Comparison of ENCODE assay signal across 8 cellular contexts in the genomic region with DNA sequence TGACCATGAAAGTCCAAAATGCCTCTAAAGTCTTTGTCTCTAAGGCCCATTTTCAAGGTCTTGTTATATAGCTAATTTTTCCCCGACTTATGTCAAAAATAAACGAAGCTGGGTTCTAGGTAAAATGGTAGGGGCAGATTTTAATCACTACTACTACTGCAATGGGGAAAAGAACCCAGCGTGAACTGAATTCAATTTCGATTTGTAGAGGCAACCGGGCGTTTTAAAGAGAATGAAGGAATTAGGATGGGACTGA. TPM values are rescaled to one million over a fixed set of nuclear protein-coding genes. Genes with fewer than 3 reads are reported as not detected.
DNase-seq lines count a peak whose midpoint lies in the region; ATAC-seq, FAIRE-seq and TF ChIP-seq lines count a peak whose summit lies in the region.

No MANE protein-coding gene starts in this region.

- peak overlapping the region; percentile 85 for H3K14ac ChIP-seq in IMR-90 (replicated peaks; ENCODE audit: low read depth, low read length)

- peak overlapping the region; percentile 73; the same call in 1 of the 2 replicates for H3K4ac ChIP-seq in IMR-90 (ENCODE audit: low read depth, low read length)

- intact Hi-C loops in IMR-90 (cut with micrococcal nuclease) (no loop called here), stomach (cut with DNase I; ENCODE audit: low total_unique reads) (no loop called here)

- in situ Hi-C loops in IMR-90 (cut with MboI; ENCODE audit: low sequenced_read_pairs), result no loop called here

- H2BK5ac ChIP-seq in IMR-90 (ENCODE audit: low read depth, low read length, poor library complexity, severe bottlenecking), result peak overlapping the region; percentile 66

- H3K9me1 ChIP-seq in IMR-90 (ENCODE audit: insufficient read depth, low read length) (peaks cover under 1% of the 10 kb centered on the region), keratinocyte (ENCODE audit: control insufficient read depth, extremely low read depth, insufficient read depth, low read length) (no peaks in the 10 kb centered on the region)

- peak overlapping the region; percentile 97 for H3K4me3 Mint-ChIP-seq in activated naive CD8-positive, alpha-beta T cell treated with anti-CD3 and anti-CD28 coated beads, Interleukin-2, amount 10 ng/mL, durations not matched to agents 7 days and 5 days

- peak overlapping the region; percentile 64; the same call in 1 of the 2 replicates for H2BK120ac ChIP-seq in IMR-90 (ENCODE audit: low read depth, low read length)

- no peak for TF ChIP-seq CTCF in IMR-90 (conservative IDR thresholded peaks at IDR 0.05; ENCODE audit: low read depth, low read length)
- TF ChIP-seq CTCF in keratinocyte (optimal IDR thresholded peaks at IDR 0.05 in 1 of 3, IDR thresholded peaks at IDR 0.05 in 1 of 3, conservative IDR thresholded peaks at IDR 0.05 in 1 of 3; ENCODE audit: extremely low read depth in 1 of 3, insufficient read depth in 2 of 3, low read length in 3 of 3), result no peak
- TF ChIP-seq CTCF in stomach (IDR thresholded peaks at IDR 0.05), result no peak

- peaks cover 5 to 7% of the 10 kb centered on the region in 2 experiments; a peak in 3 of 4 replicates for H3K79me1 ChIP-seq in IMR-90 (ENCODE audit: low read depth in 1 of 2, low read length in 2 of 2)

- peaks cover 23% of the 10 kb centered on the region for H3K4me1 Mint-ChIP-seq in activated naive CD8-positive, alpha-beta T cell treated with anti-CD3 and anti-CD28 coated beads, Interleukin-2, amount 10 ng/mL, durations not matched to agents 7 days and 5 days

- no peaks in the 10 kb centered on the region for H3K9me3 ChIP-seq in IMR-90 (ENCODE audit: control insufficient read depth, insufficient read depth, low read length)
- H3K9me3 ChIP-seq in keratinocyte (ENCODE audit: control insufficient read depth, low read depth, low read length), result no peaks in the 10 kb centered on the region
- no peaks in the 10 kb centered on the region for H3K9me3 ChIP-seq in stomach

- H3K4me1 ChIP-seq in IMR-90 (ENCODE audit: control insufficient read depth, insufficient read depth, low read length), result no peaks in the 10 kb centered on the region
- H3K4me1 ChIP-seq in keratinocyte (ENCODE audit: control insufficient read depth, extremely low read depth, insufficient read depth, low read length), result peaks cover 23% of the 10 kb centered on the region
- H3K4me1 ChIP-seq in stomach, result peaks cover 9 to 20% (median 15%) of the 10 kb centered on the region in 4 donors

- peak overlapping the region; percentile 97 for H3K27ac ChIP-seq in IMR-90 (ENCODE audit: insufficient read depth, low read length)
- peak overlapping the region; percentile 84 for H3K27ac ChIP-seq in keratinocyte (ENCODE audit: control insufficient read depth, insufficient read depth, low read length)
- H3K27ac ChIP-seq in stomach, result peak overlapping the region; percentile 92 to 99 (median 95)

- H3K27me3 Mint-ChIP-seq in activated naive CD8-positive, alpha-beta T cell treated with anti-CD3 and anti-CD28 coated beads, Interleukin-2, amount 10 ng/mL, durations not matched to agents 7 days and 5 days, result no peaks in the 10 kb centered on the region

- no peaks in the 10 kb centered on the region for H3K27me3 ChIP-seq in IMR-90 (ENCODE audit: control insufficient read depth, insufficient read depth, low read length)
- no peaks in the 10 kb centered on the region for H3K27me3 ChIP-seq in keratinocyte (ENCODE audit: control insufficient read depth, extremely low read depth, insufficient read depth, low read length)
- no peaks in the 10 kb centered on the region for H3K27me3 ChIP-seq in stomach

- no peak overlapping the region for H2AK5ac ChIP-seq in IMR-90 (ENCODE audit: low read depth, low read length)

- peak overlapping the region; percentile 70 for H2BK20ac ChIP-seq in IMR-90 (ENCODE audit: low read depth, low read length)

- FAIRE-seq in keratinocyte (lab: Jason Lieb, UNC), result no peak
- FAIRE-seq in frontal cortex (lab: Jason Lieb, UNC), result no peak

- BruUV-seq in IMR-90 (replicated peaks; lab: Mats Ljungman, UMichigan), result no TSS peak

- dilution Hi-C loops in IMR-90 (cut with HindIII; ENCODE audit: low sequenced_read_pairs, unreplicated experiment) (no loop called here), keratinocyte (cut with MboI; ENCODE audit: extremely low pct_ligation_motif_present, low sequenced_read_pairs) (loop anchor here (25.0 kb wide), 1 partner anchor 235 kb away; no protein-coding TSS in a partner anchor)

- H2BK15ac ChIP-seq in IMR-90 (ENCODE audit: low read depth, low read length), result peak overlapping the region; percentile 52; the same call in 1 of the 3 replicates

- TF ChIP-seq POLR2A in IMR-90 (IDR thresholded peaks at IDR 0.05; ENCODE audit: low read depth, low read length) (no peak), stomach (IDR thresholded peaks at IDR 0.05) (no peak)

- TF ChIP-seq RAD21 in IMR-90 (IDR thresholded peaks at IDR 0.05; ENCODE audit: low read length), result no peak

- H2AFZ ChIP-seq in IMR-90 (replicated peaks; ENCODE audit: low read length, poor library complexity) (peak overlapping the region; percentile 100), keratinocyte (ENCODE audit: control insufficient read depth, low read length) (peak overlapping the region; percentile 98)

- peak overlapping the region; percentile 99 for H3K27ac Mint-ChIP-seq in activated naive CD8-positive, alpha-beta T cell treated with anti-CD3 and anti-CD28 coated beads, Interleukin-2, amount 10 ng/mL, durations not matched to agents 7 days and 5 days

- H3K79me2 ChIP-seq in keratinocyte (ENCODE audit: control insufficient read depth, insufficient read depth, low read length), result peaks cover 17% of the 10 kb centered on the region

- H4K91ac ChIP-seq in IMR-90 (ENCODE audit: insufficient read depth, low read depth, low read length), result peak overlapping the region; percentile 50; the same call in 1 of the 2 replicates

- H3K56ac ChIP-seq in IMR-90 (ENCODE audit: extremely low read depth, insufficient read depth, low read length), result peak overlapping the region; percentile 37

- POLR2A ChIA-PET in IMR-90 (lab: Charles Lee; ENCODE audit: unreplicated experiment), result interaction anchor here (0.6 kb wide), 1 partner anchor 30 kb away, joined by 8 read pairs; no protein-coding TSS in a partner anchor
- POLR2A ChIA-PET in activated naive CD8-positive, alpha-beta T cell treated with anti-CD3 and anti-CD28 coated beads, Interleukin-2, amount 10 ng/mL, durations not matched to agents 7 days and 5 days (lab: Charles Lee), result interaction anchor here (1.0 to 1.6 kb wide), 3 partner anchors 19 to 207 kb away, joined by 3 to 11 read pairs (median 3); partner anchors contain the start of genes CHML and OPN3

- H4K20me1 ChIP-seq in IMR-90 (ENCODE audit: insufficient read depth, low read length), result no peaks in the 10 kb centered on the region
- no peaks in the 10 kb centered on the region for H4K20me1 ChIP-seq in keratinocyte (ENCODE audit: control insufficient read depth, extremely low read depth, insufficient read depth, low read length)

- H4K8ac ChIP-seq in IMR-90 (ENCODE audit: low read depth in 2 of 2, low read length in 2 of 2), result peak overlapping the region; percentile 74 to 82

- ATAC-seq in IMR-90 (ENCODE audit: low read depth), result no peak
- no peak for ATAC-seq in activated naive CD8-positive, alpha-beta T cell treated with anti-CD3 and anti-CD28 coated beads, Interleukin-2, amount 10 ng/mL, durations not matched to agents 7 days and 5 days (ENCODE audit: low read depth)
- no peak for ATAC-seq in HG03025 (IDR thresholded peaks at IDR 0.05; ENCODE audit: low FRiP score, unreplicated experiment)
- ATAC-seq in HG03565 (IDR thresholded peaks at IDR 0.05; ENCODE audit: unreplicated experiment), result no peak
- no peak for ATAC-seq in HG02840 (IDR thresholded peaks at IDR 0.05; ENCODE audit: low FRiP score, unreplicated experiment)

- H3K23ac ChIP-seq in IMR-90 (ENCODE audit: low read depth, low read length), result peak overlapping the region; percentile 49

- no peak for DNase-seq in IMR-90
- DNase-seq in activated naive CD8-positive, alpha-beta T cell treated with anti-CD3 and anti-CD28 coated beads, Interleukin-2, amount 10 ng/mL, durations not matched to agents 7 days and 5 days, result no peak
- DNase-seq in keratinocyte (ENCODE audit: low read depth, low spot score), result no peak
- DNase-seq in stomach, result no peak
- DNase-seq in frontal cortex (ENCODE audit: low spot score in 2 of 2), result no peak

- H3K4me3 ChIP-seq in IMR-90 (ENCODE audit: insufficient read depth, low read depth, low read length) (peak overlapping the region; percentile 80), keratinocyte (ENCODE audit: control insufficient read depth in 2 of 3, extremely low read depth in 1 of 3, insufficient read depth in 2 of 3, low read depth in 1 of 3, low read length in 3 of 3) (peak overlapping the region; percentile 77 to 96 (median 92)), stomach (peak overlapping the region; percentile 60 to 71 (median 63))

- peak overlapping the region; percentile 81 for H4K5ac ChIP-seq in IMR-90 (ENCODE audit: low read depth, low read length)

- H3K36me3 ChIP-seq in IMR-90 (ENCODE audit: control insufficient read depth, insufficient read depth, low read length) (no peaks in the 10 kb centered on the region; the same call in 1 of the 2 replicates), keratinocyte (ENCODE audit: control insufficient read depth in 2 of 2, extremely low read depth in 1 of 2, insufficient read depth in 2 of 2, low read length in 2 of 2) (peaks cover 0 to 6% of the 10 kb centered on the region in 2 experiments), stomach (no peaks in the 10 kb centered on the region)

- CTCF ChIA-PET in IMR-90 (lab: Yijun Ruan, JAX), result interaction anchor here (0.6 to 1.0 kb wide), 3 partner anchors 28 to 1862 kb away, joined by 3 to 4 read pairs (median 4); no protein-coding TSS in a partner anchor

- no peak overlapping the region for H2AK9ac ChIP-seq in IMR-90 (replicated peaks; ENCODE audit: low read depth, low read length, poor library complexity)

- H3K9ac ChIP-seq in IMR-90 (ENCODE audit: low read depth, low read length) (peak overlapping the region; percentile 95), keratinocyte (ENCODE audit: control insufficient read depth, extremely low read depth, insufficient read depth, low read length) (peak overlapping the region; percentile 89)

- TF ChIP-seq EP300 in stomach (IDR thresholded peaks at IDR 0.05), result no peak

- H3K36me3 Mint-ChIP-seq in activated naive CD8-positive, alpha-beta T cell treated with anti-CD3 and anti-CD28 coated beads, Interleukin-2, amount 10 ng/mL, durations not matched to agents 7 days and 5 days, result peaks cover 10% of the 10 kb centered on the region

- WGBS in IMR-90 (ENCODE audit: extremely low coverage in 2 of 2, insufficient read length in 1 of 2), 2 experiments, result no CpG with 5 or more reads among the region's 6 CpGs
- WGBS in stomach, 5 donors, result 4 to 10% (median 6%) methylated on average over 6 of the region's 6 CpGs

- H3K18ac ChIP-seq in IMR-90 (ENCODE audit: low read depth, low read length), result peak overlapping the region; percentile 52; the same call in 1 of the 2 replicates

- no peaks in the 10 kb centered on the region for H3K9me3 Mint-ChIP-seq in activated naive CD8-positive, alpha-beta T cell treated with anti-CD3 and anti-CD28 coated beads, Interleukin-2, amount 10 ng/mL, durations not matched to agents 7 days and 5 days

- peak overlapping the region; percentile 81 for H3K4me2 ChIP-seq in IMR-90 (ENCODE audit: low read depth, low read length)
- H3K4me2 ChIP-seq in keratinocyte (ENCODE audit: control insufficient read depth, extremely low read depth, insufficient read depth, low read depth, low read length), result peak overlapping the region; percentile 74

RNA-seq across cellular contexts. Expression of gene EXO1, which starts 0.5 kb away (rescaled TPM):
- total RNA-seq in IMR-90 (2012; rRNA removed), result 12.9 and 18.9 TPM in 2 replicates
- polyA plus RNA-seq in IMR-90 (2012; rRNA removed), result 3.9 and 5.1 TPM in 2 replicates
- 1.7 and 2.8 TPM in 2 replicates for polyA plus RNA-seq in IMR-90 (2012; cell fraction: cytosol; rRNA removed)
- 1.7 and 4.0 TPM in 2 replicates for polyA plus RNA-seq in IMR-90 (2012; cell fraction: nucleus; rRNA removed; ENCODE audit: low replicate concordance)
- 10 to 100 TPM; 29.0 to 32.7 TPM for total RNA-seq in activated naive CD8-positive, alpha-beta T cell treated with anti-CD3 and anti-CD28 coated beads, Interleukin-2, amount 10 ng/mL, durations not matched to agents 7 days and 5 days
- 0.84 to 6.5 TPM (median 5.4 TPM) in 3 replicates for polyA plus RNA-seq in keratinocyte
- 0.15 TPM for polyA plus RNA-seq in keratinocyte (2011; ENCODE audit: low read depth)
- polyA plus RNA-seq in keratinocyte (2011; cell fraction: cytosol; rRNA removed), result 1.2 and 2.0 TPM in 2 replicates
- polyA plus RNA-seq in keratinocyte (2011; cell fraction: nucleus; rRNA removed), result 1.1 and 1.2 TPM in 2 replicates
- 0.18 and 5.8 TPM in 2 replicates for polyA plus RNA-seq in keratinocyte (2012; ENCODE audit: low replicate concordance)
- polyA minus RNA-seq in keratinocyte, result 1.4 to 9.7 TPM (median 2.6 TPM) in 3 replicates
- polyA minus RNA-seq in keratinocyte (2011; cell fraction: cytosol; rRNA and poly(A)+ RNA removed), result 4.2 TPM
- polyA minus RNA-seq in keratinocyte (2011; cell fraction: nucleus; rRNA and poly(A)+ RNA removed), result 1.8 and 3.0 TPM in 2 replicates
- total RNA-seq in stomach, result 10 to 100 TPM in 1 of 5 donors, 1 to 10 TPM in 2, under 1 TPM in 1, not detected in 1; 0.89 to 19.3 (median 3.5) TPM
- 1 to 10 TPM in 1 of 3 donors, under 1 TPM in 1, not detected in 1; 0.93 to 1.0 TPM for polyA plus RNA-seq in stomach
- total RNA-seq in frontal cortex, result 3.3 TPM
